ENCODE assay signal across 7 cellular contexts in the genomic region with DNA sequence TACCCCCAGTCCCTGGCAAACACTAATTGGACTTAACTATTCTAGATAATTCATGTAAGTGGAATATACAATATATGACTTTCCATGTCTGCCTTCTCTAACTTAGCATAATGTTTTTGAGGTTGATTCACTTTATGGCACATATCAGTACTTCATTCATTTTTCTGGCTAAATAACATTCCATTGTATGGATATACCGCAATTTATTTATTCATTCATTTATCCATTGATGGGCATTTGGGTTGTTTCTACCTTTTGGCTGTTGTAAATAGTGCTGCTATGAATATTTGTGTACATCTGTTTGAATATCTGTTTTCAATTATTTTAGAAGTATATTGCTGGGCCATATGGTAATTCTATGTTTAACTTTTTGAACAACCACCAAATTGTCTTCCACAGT.
"Had no signal": no experiment of that assay in that cellular context is flagged by ENCODE, and none has a peak within 500 bp of the region (broad histone marks: within the 10 kb centered on the region; RNA-seq: fewer than 3 reads in every experiment).

No MANE protein-coding gene starts in this region.

- H3K27ac ChIP-seq: HL-60 had no signal

- H3K4me1 Mint-ChIP-seq: IgD-negative memory B cell had no signal

- ATAC-seq: HepG2, K562 had no signal

- H3K4me3 Mint-ChIP-seq: IgD-negative memory B cell had no signal

- H3K27ac Mint-ChIP-seq: IgD-negative memory B cell had no signal

- FAIRE-seq: HepG2, HTR-8/SVneo, K562 had no signal

- DNase-seq: IMR-90, KG1 had no signal

- H3K36me3 Mint-ChIP-seq: IgD-negative memory B cell had no signal

- H3K4me3 ChIP-seq: K562 had no signal
